8 cellular contexts compared by ENCODE assay signal in genomic region chr17:80892019-80892855, GRCh38.
A peak's percentile ranks its signal among the peaks of the same experiment; 100 is the strongest.
DNase-seq lines count a peak whose midpoint lies in the region; ATAC-seq and TF ChIP-seq lines count a peak whose summit lies in the region.

No MANE protein-coding gene starts in this region.

- peak; percentile 96 for DNase-seq in CD1c-positive myeloid dendritic cell (ENCODE audit: extremely low spot score)
- peak; percentile 89 for DNase-seq in NB4 (ENCODE audit: low read depth)
- DNase-seq in activated CD4-positive, alpha-beta T cell treated with anti-CD3 and anti-CD28 coated beads for 24 hours (ENCODE audit: low read depth in 2 of 2): peak; percentile 73 to 91
- DNase-seq in central memory CD8-positive, alpha-beta T cell (ENCODE audit: low spot score in 2 of 2): peak; percentile 60 to 78
- peak; percentile 97 for DNase-seq in myocyte (ENCODE audit: low read depth)
- peak; percentile 93 for DNase-seq in stimulated activated CD8-positive, alpha-beta memory T cell treated with anti-CD3 and anti-CD28 coated beads, Interleukin-4, amount 100 ng/mL, for 48 hours

- peaks cover 65% of the 10 kb centered on the region for H3K4me1 Mint-ChIP-seq in central memory CD8-positive, alpha-beta T cell

- H3K36me3 Mint-ChIP-seq in central memory CD8-positive, alpha-beta T cell (ENCODE audit: insufficient read depth): peaks cover 38% of the 10 kb centered on the region

- no peaks in the 10 kb centered on the region for H3K9me3 Mint-ChIP-seq in central memory CD8-positive, alpha-beta T cell

- H3K27me3 Mint-ChIP-seq in central memory CD8-positive, alpha-beta T cell: no peaks in the 10 kb centered on the region

- H3K4me3 ChIP-seq in NB4 (ENCODE audit: low read depth, low read length): peak overlapping the region; percentile 56

- peak overlapping the region; percentile 79 for H3K4me3 Mint-ChIP-seq in central memory CD8-positive, alpha-beta T cell

- ATAC-seq in GM21717 (IDR thresholded peaks at IDR 0.05; ENCODE audit: unreplicated experiment) (peak; percentile 50), GM18519 (IDR thresholded peaks at IDR 0.05; ENCODE audit: low FRiP score, unreplicated experiment) (no peak)
- peak; percentile 92 for ATAC-seq in central memory CD8-positive, alpha-beta T cell (replicated peaks; ENCODE audit: extremely low read depth, poor library complexity, severe bottlenecking)

- no peak for TF ChIP-seq CTCF in NB4 (IDR thresholded peaks at IDR 0.05; ENCODE audit: low read depth, low read length)

- H3K27ac Mint-ChIP-seq in central memory CD8-positive, alpha-beta T cell (ENCODE audit: low read depth): peak overlapping the region; percentile 90

- no peak for TF ChIP-seq POLR2A in NB4 (IDR thresholded peaks at IDR 0.05; ENCODE audit: extremely low read depth, insufficient read length)
